In genomic region chr15:52103217-52104207, GRCh38 we compare ENCODE assay signal across 9 cellular contexts. TPM values are rescaled to one million over a fixed set of nuclear protein-coding genes. Genes with fewer than 3 reads are reported as not detected.
DNase-seq lines count a peak whose midpoint lies in the region; ATAC-seq, FAIRE-seq and TF ChIP-seq lines count a peak whose summit lies in the region.
"Had no signal": no experiment of that assay in that cellular context is flagged by ENCODE, and none has a peak within 500 bp of the region (broad histone marks: within the 10 kb centered on the region; RNA-seq: fewer than 3 reads in every experiment).

No MANE protein-coding gene starts in this region.

- H3K4me3 ChIP-seq in GM12865 (ENCODE audit: low read depth, low read length) (peak overlapping the region; percentile 43), GM12878 (no peak overlapping the region), small intestine (ENCODE audit: low read depth in 1 of 2, low read length in 2 of 2) (no peak overlapping the region)

- DNase-seq in GM12865 (ENCODE audit: low read depth) (peak; percentile 95), GM12878 (ENCODE audit: low read depth, low spot score) (peak; percentile 94), non-pigmented ciliary epithelial cell (ENCODE audit: low read depth) (peak; percentile 88), small intestine (no peak), GM19240 (ENCODE audit: insufficient read length, low spot score) (no peak), WTC11 (ENCODE audit: low spot score) (no peak)

- H3K27ac ChIP-seq in GM12878 (ENCODE audit: control insufficient read depth, insufficient read depth) (no peak overlapping the region), small intestine (ENCODE audit: low read depth in 1 of 2, low read length in 1 of 2) (no peak overlapping the region)

- H3K4me1 ChIP-seq in GM12878 (ENCODE audit: control insufficient read depth, insufficient read depth, low read length) (peaks cover 33% of the 10 kb centered on the region), small intestine (ENCODE audit: control insufficient read depth in 2 of 2, insufficient read depth in 1 of 2, low read depth in 1 of 2, low read length in 1 of 2) (peaks cover 0 to 3% of the 10 kb centered on the region in 2 donors)

- H3K4me2 ChIP-seq in GM12878 (ENCODE audit: control insufficient read depth, insufficient read depth), result peak overlapping the region; percentile 67

- H3K27me3 ChIP-seq in GM12878 (replicated peaks in 1 of 2; ENCODE audit: control insufficient read depth in 2 of 2, insufficient read depth in 2 of 2, low read length in 1 of 2) (no peaks in the 10 kb centered on the region), small intestine (ENCODE audit: control insufficient read depth in 2 of 2, insufficient read depth in 2 of 2, low read length in 2 of 2) (no peaks in the 10 kb centered on the region)

- SMC1A ChIA-PET in GM12878 (lab: Charles Lee; ENCODE audit: uncharacterized antibody, unreplicated experiment), result interaction anchor here (0.6 to 12.5 kb wide), 21 partner anchors 8 to 367 kb away, joined by 3 to 272 read pairs (median 5); partner anchors contain the start of genes BCL2L10 and LEO1

- no peaks in the 10 kb centered on the region for H4K20me1 ChIP-seq in GM12878 (ENCODE audit: control insufficient read depth, insufficient read depth)

- TF ChIP-seq RAD21 in GM12878 (IDR thresholded peaks at IDR 0.05; ENCODE audit: insufficient read depth, low read depth, low read length), result peak; percentile 31; the same call in 1 of the 2 replicates

- peak overlapping the region; percentile 55 for H3K9ac ChIP-seq in GM12878 (ENCODE audit: control insufficient read depth, insufficient read depth, low read length)

- TF ChIP-seq CTCF in GM12865 (IDR thresholded peaks at IDR 0.05; ENCODE audit: insufficient read depth, low read depth, low read length, missing control alignments) (no peak), GM12878 (IDR thresholded peaks at IDR 0.05 in 2 of 3, conservative IDR thresholded peaks at IDR 0.05 in 1 of 3; ENCODE audit: control insufficient read depth in 2 of 3, extremely low read depth in 1 of 3, insufficient read depth in 1 of 3, low read depth in 3 of 3, low read length in 3 of 3) (no peak), WTC11 (IDR thresholded peaks at IDR 0.05) (no peak)

- H3K36me3 Mint-ChIP-seq in WTC11, result no peaks in the 10 kb centered on the region
- H3K36me3 Mint-ChIP-seq: natural killer cell treated with Interleukin-12 subunit alpha and Interleukin-12 subunit beta and Interleukin-15 and Interleukin-18, amount 100 ng/mL, for 72 hours had no signal

- H2AFZ ChIP-seq in GM12878 (ENCODE audit: control insufficient read depth, low read depth, low read length), result no peak overlapping the region

- H3K4me3 Mint-ChIP-seq in WTC11, result no peak overlapping the region
- H3K4me3 Mint-ChIP-seq: natural killer cell treated with Interleukin-12 subunit alpha and Interleukin-12 subunit beta and Interleukin-15 and Interleukin-18, amount 100 ng/mL, for 72 hours had no signal

- POLR2A ChIA-PET in GM12878 (lab: Charles Lee), result interaction anchor here (0.6 to 8.1 kb wide), 14 partner anchors 9 to 456 kb away, joined by 3 to 151 read pairs (median 6); partner anchors contain the start of genes BCL2L10 and LEO1
- POLR2A ChIA-PET in WTC11 (lab: Charles Lee), result interaction anchor here (0.6 kb wide), 1 partner anchor 1090 kb away, joined by 3 read pairs; no protein-coding TSS in a partner anchor

- intact Hi-C loops in GM12878 (cut with micrococcal nuclease; ENCODE audit: unreplicated experiment), result loop anchor here (1.0 to 10.0 kb wide), 4 partner anchors 20 to 369 kb away; partner anchors contain the start of gene LYSMD2

- peaks cover 11% of the 10 kb centered on the region for H3K79me2 ChIP-seq in GM12878 (ENCODE audit: control insufficient read depth, insufficient read depth, low read length)

- peaks cover 4% of the 10 kb centered on the region; the same call in 1 of the 2 replicates for H3K27me3 Mint-ChIP-seq in WTC11 (ENCODE audit: low read depth)

- TF ChIP-seq POLR2A in GM12878 (IDR thresholded peaks at IDR 0.05; ENCODE audit: low read depth, low read length), result 0 out of 2 replicates have a peak, but pooled peaks have one; percentile 12

- WGBS in GM12878 (ENCODE audit: insufficient coverage, insufficient replicate concordance, low lambda C conversion rate, missing lambda C conversion rate), result 20% methylated on average over 5 of the region's 5 CpGs
- 75 to 82% (median 78%) methylated on average over 5 of the region's 5 CpGs for WGBS in small intestine, 3 donors

- no peaks in the 10 kb centered on the region for H3K9me3 Mint-ChIP-seq in WTC11
- H3K9me3 Mint-ChIP-seq: natural killer cell treated with Interleukin-12 subunit alpha and Interleukin-12 subunit beta and Interleukin-15 and Interleukin-18, amount 100 ng/mL, for 72 hours had no signal

- no peak overlapping the region for H3K27ac Mint-ChIP-seq in WTC11
- H3K27ac Mint-ChIP-seq: natural killer cell treated with Interleukin-12 subunit alpha and Interleukin-12 subunit beta and Interleukin-15 and Interleukin-18, amount 100 ng/mL, for 72 hours had no signal

- CTCF ChIA-PET in GM12878 (lab: Yijun Ruan, JAX) (interaction anchor here (0.7 to 17.4 kb wide), 9 partner anchors 12 to 367 kb away, joined by 3 to 251 read pairs (median 5); no protein-coding TSS in a partner anchor), WTC11 (lab: Charles Lee) (interaction anchor here (0.6 to 2.3 kb wide), 3 partner anchors 25 to 996 kb away, joined by 3 to 8 read pairs (median 3); no protein-coding TSS in a partner anchor)

- RAD21 ChIA-PET in GM12878 (lab: Charles Lee; ENCODE audit: unreplicated experiment), result interaction anchor here (0.7 to 11.8 kb wide), 17 partner anchors 9 to 277 kb away, joined by 3 to 203 read pairs (median 4); partner anchors contain the start of gene BCL2L10

- H3K36me3 ChIP-seq in GM12878 (ENCODE audit: control insufficient read depth in 2 of 2, insufficient read depth in 2 of 2, low read length in 1 of 2) (no peaks in the 10 kb centered on the region), small intestine (ENCODE audit: control insufficient read depth in 2 of 2, insufficient read depth in 2 of 2, low read length in 2 of 2) (no peaks in the 10 kb centered on the region)

- no TSS peak for BruUV-seq in GM12878 (replicated peaks; lab: Mats Ljungman, UMichigan)

- H3K9me3 ChIP-seq in GM12878 (replicated peaks; ENCODE audit: control insufficient read depth, insufficient read depth, low read length) (no peaks in the 10 kb centered on the region), small intestine (ENCODE audit: control insufficient read depth, low read depth) (no peaks in the 10 kb centered on the region)

- TF ChIP-seq EP300 in GM12878 (IDR thresholded peaks at IDR 0.05; ENCODE audit: borderline replicate concordance in 1 of 2, control insufficient read depth in 1 of 2, low read depth in 2 of 2, low read length in 2 of 2), result peak; percentile 59 to 76; a peak in 3 of 4 replicates

- ATAC-seq in GM21390 (IDR thresholded peaks at IDR 0.05; ENCODE audit: unreplicated experiment) (peak; percentile 66), HG03565 (IDR thresholded peaks at IDR 0.05; ENCODE audit: unreplicated experiment) (peak; percentile 70), GM12878 (peak; percentile 76), WTC11 (no peak)

- H3K4me1 Mint-ChIP-seq in WTC11, result peaks cover 4% of the 10 kb centered on the region

- in situ Hi-C loops in GM12878 (cut with MboI), result no loop called here

- FAIRE-seq in GM12878 (lab: Jason Lieb, UNC) (no peak), small intestine (lab: Jason Lieb, UNC) (no peak)

TF ChIP-seq in GM12878, 131 proteins besides CTCF, POLR2A, EP300 and RAD21 (continues in another document):
- TF ChIP-seq HDAC6 (IDR thresholded peaks at IDR 0.05; ENCODE audit: unreplicated experiment), result no peak

TF ChIP-seq in WTC11, 78 proteins besides CTCF, POLR2A, EP300 and RAD21 (continues in another document):
- no peak for TF ChIP-seq ATF6 (CRISPR knock-in tag; IDR thresholded peaks at IDR 0.05)

RNA-seq across cellular contexts. Expression of gene BCL2L10, which starts 9.1 kb away (rescaled TPM):
- 1.1 and 1.2 TPM in 2 replicates for total RNA-seq in GM12878 (2013; cell fraction: nucleolus; rRNA removed)
- 8.2 TPM in 2 replicates for total RNA-seq in GM12878 (2014; rRNA removed)
- 4.5 and 5.2 TPM in 2 replicates for total RNA-seq in GM12878 (2014; rRNA removed; fragmentation: Illumina TruSeq; extraction: Trizol)
- total RNA-seq in GM12878 (2021), result 6.9 and 7.3 TPM in 2 replicates
- polyA plus RNA-seq in GM12878 (2011; ENCODE audit: low read depth), result 4.0 TPM
- polyA plus RNA-seq in GM12878 (2011; rRNA removed), result 0.90 and 1.1 TPM in 2 replicates
- 0.72 and 0.78 TPM in 2 replicates for polyA plus RNA-seq in GM12878 (2011; cell fraction: cytosol; rRNA removed)
- polyA plus RNA-seq in GM12878 (2011; cell fraction: nucleus; rRNA removed), result 0.48 and 0.52 TPM in 2 replicates
- 5.8 and 8.6 TPM in 2 replicates for polyA plus RNA-seq in GM12878 (2012)
- 3.9 and 4.8 TPM in 2 replicates for polyA plus RNA-seq in GM12878 (2014; fragmentation: Illumina TruSeq; extraction: Trizol)
- 1 to 10 TPM in 1 of 2 experiments, under 1 TPM in 1; 0.64 to 2.6 TPM for polyA plus RNA-seq in GM12878 (2014; fragmentation: Nextera tagmentation; extraction: Ambion mirVana)
- 8.3 and 9.9 TPM in 2 replicates for polyA plus RNA-seq in GM12878 (2014; rRNA removed)
- polyA plus RNA-seq in GM12878 (2016; fragmentation: Nextera tagmentation; extraction: Ambion mirVana), result 1 to 10 TPM; 8.0 to 9.1 TPM
- polyA minus RNA-seq in GM12878 (2011; rRNA and poly(A)+ RNA removed), result 0.29 and 0.77 TPM in 2 replicates
- not detected in 2 replicates for polyA minus RNA-seq in GM12878 (2011; cell fraction: cytosol; rRNA and poly(A)+ RNA removed)
- 0.77 and 1.2 TPM in 2 replicates for polyA minus RNA-seq in GM12878 (2011; cell fraction: nucleus; rRNA and poly(A)+ RNA removed)
- polyA plus RNA-seq in small intestine, result 1 to 10 TPM; 3.2 to 5.6 (median 3.8) TPM
- 0.37 to 1.4 TPM (median 0.80 TPM) in 3 replicates for total RNA-seq in WTC11 (2021)
- total RNA-seq: natural killer cell treated with Interleukin-12 subunit alpha and Interleukin-12 subunit beta and Interleukin-15 and Interleukin-18, amount 100 ng/mL, for 72 hours had no signal

Comparison
In these comparisons a context has a peak if more than half of its experiments do, and no peak if none do; other contexts are left out.
1. DNase-seq: peak in GM12865 (single experiment), GM12878 (single experiment) and non-pigmented ciliary epithelial cell (single experiment); none in small intestine (single experiment), GM19240 (single experiment) and WTC11 (single experiment).